Comparison of ENCODE assay signal across 10 cellular contexts in the genomic region with DNA sequence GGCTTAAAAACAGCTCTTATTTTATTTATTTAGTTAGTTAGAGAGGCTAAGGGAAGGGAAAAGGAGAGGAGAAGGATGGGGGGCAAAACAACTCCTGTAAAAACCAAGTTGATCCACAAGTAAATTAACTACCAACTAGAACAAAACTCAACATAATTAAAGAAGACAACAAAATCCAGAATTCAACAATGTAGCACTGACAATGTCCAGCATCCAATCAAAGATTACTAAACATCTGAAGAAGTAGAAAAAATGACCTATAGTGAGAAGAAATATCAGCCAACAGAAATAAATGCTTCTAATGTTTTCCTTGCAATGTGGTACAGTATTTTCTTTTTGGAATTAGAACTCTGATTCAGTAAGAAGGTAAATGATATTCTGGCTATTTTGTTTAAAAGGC.
A peak's percentile ranks its signal among the peaks of the same experiment; 100 is the strongest.
ATAC-seq and TF ChIP-seq lines count a peak whose summit lies in the region.
"Had no signal": no experiment of that assay in that cellular context is flagged by ENCODE, and none has a peak within 500 bp of the region (broad histone marks: within the 10 kb centered on the region; RNA-seq: fewer than 3 reads in every experiment).

No MANE protein-coding gene starts in this region.

- H3K36me3 ChIP-seq in HEK293 (ENCODE audit: control insufficient read depth in 2 of 2, insufficient read depth in 1 of 2, low read length in 2 of 2) = no peaks in the 10 kb centered on the region
- H3K36me3 ChIP-seq: BE2C; BLaER1; BLaER1 treated with 17β-estradiol and CSF1 and Interleukin-3, amounts not matched to agents 10 nM and 100 nM had no signal

- TF ChIP-seq CTCF in HEK293 (tag by site-specific recombination; IDR thresholded peaks at IDR 0.05) = no peak

- CTCF ChIA-PET in HEK293 (lab: Yijun Ruan, JAX) = interaction anchor here (0.6 kb wide), 1 partner anchor 103 kb away, joined by 3 read pairs; no protein-coding TSS in a partner anchor

- H3K27ac ChIP-seq in HEK293 (ENCODE audit: extremely low read depth, low read depth, low read length) = no peak overlapping the region
- H3K27ac ChIP-seq: 22Rv1; A549; BLaER1; BLaER1 treated with 17β-estradiol and CSF1 and Interleukin-3, amounts not matched to agents 10 nM and 100 nM; C4-2B had no signal

- H3K4me3 ChIP-seq in HEK293 (ENCODE audit: low read depth, low read length) = no peak overlapping the region
- H3K4me3 ChIP-seq: A549; BLaER1; BLaER1 treated with 17β-estradiol and CSF1 and Interleukin-3, amounts not matched to agents 10 nM and 100 nM had no signal

- no peaks in the 10 kb centered on the region for H3K9me3 ChIP-seq in HEK293 (ENCODE audit: control insufficient read depth, insufficient read depth, low read depth, low read length)
- H3K9me3 ChIP-seq: A549, BE2C, Caco-2 had no signal

- no peaks in the 10 kb centered on the region for H3K4me1 ChIP-seq in HEK293 (ENCODE audit: control insufficient read depth, insufficient read depth, low read length)
- H3K4me1 ChIP-seq: A549; BE2C; BLaER1; BLaER1 treated with 17β-estradiol and CSF1 and Interleukin-3, amounts not matched to agents 10 nM and 100 nM; Caco-2 had no signal

- POLR2A ChIA-PET in HEK293 (lab: Yijun Ruan, JAX) = no interaction called here

- no peak for ATAC-seq in GM21528 (IDR thresholded peaks at IDR 0.05; ENCODE audit: low FRiP score, unreplicated experiment)
- ATAC-seq: A549; CD8-positive, alpha-beta T cell had no signal

TF ChIP-seq in HEK293, 187 proteins besides CTCF, POLR2A, EP300 and RAD21:
- TF ChIP-seq, protein P1, sequence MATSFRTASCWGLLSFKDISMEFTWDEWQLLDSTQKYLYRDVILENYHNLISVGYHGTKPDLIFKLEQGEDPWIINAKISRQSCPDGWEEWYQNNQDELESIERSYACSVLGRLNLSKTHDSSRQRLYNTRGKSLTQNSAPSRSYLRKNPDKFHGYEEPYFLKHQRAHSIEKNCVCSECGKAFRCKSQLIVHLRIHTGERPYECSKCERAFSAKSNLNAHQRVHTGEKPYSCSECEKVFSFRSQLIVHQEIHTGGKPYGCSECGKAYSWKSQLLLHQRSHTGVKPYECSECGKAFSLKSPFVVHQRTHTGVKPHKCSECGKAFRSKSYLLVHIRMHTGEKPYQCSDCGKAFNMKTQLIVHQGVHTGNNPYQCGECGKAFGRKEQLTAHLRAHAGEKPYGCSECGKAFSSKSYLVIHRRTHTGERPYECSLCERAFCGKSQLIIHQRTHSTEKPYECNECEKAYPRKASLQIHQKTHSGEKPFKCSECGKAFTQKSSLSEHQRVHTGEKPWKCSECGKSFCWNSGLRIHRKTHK (tag by site-specific recombination; IDR thresholded peaks at IDR 0.05) = peak; percentile 100
- TF ChIP-seq GLIS2 (tag by site-specific recombination; IDR thresholded peaks at IDR 0.05) (no peak), SETDB1 (IDR thresholded peaks at IDR 0.05; ENCODE audit: insufficient read length, low read length) (peak; percentile 59)
